24 cellular contexts compared by ENCODE assay signal in the genomic region with DNA sequence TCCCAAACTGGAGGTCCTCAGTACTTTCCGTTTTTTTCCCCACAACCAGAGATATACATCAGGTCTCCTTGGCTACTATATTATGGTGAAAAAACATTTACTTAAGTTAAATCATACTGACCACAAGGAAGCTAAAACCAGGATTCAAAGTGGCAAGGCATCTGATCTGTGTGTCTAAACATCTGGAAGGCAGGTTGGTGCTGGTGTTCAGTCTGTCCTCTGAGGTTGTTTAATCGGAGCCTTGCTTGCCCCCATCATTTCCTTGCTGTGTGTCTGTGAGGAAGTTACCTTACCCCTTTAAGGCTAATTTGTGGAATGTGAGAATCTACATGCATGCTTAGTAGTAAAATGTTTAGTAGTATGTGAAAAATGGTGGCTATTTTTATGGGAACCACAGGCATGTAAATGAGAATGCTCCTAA.
DNase-seq lines count a peak whose midpoint lies in the region; ATAC-seq and TF ChIP-seq lines count a peak whose summit lies in the region.
"Had no signal": no experiment of that assay in that cellular context is flagged by ENCODE, and none has a peak within 500 bp of the region (broad histone marks: within the 10 kb centered on the region; RNA-seq: fewer than 3 reads in every experiment).

No MANE protein-coding gene starts in this region.

- H3K27ac ChIP-seq in GM23248: 0 out of 2 replicates have a peak overlapping the region, but pooled peaks have one; percentile 4
- H3K27ac ChIP-seq: breast epithelium, HL-60, psoas muscle, suprapubic skin, uterus had no signal

- intact Hi-C loops in sciatic nerve (cut with DNase I): no loop called here

- ATAC-seq in sciatic nerve: no peak
- ATAC-seq: psoas muscle; stimulated activated memory B cell treated with anti-CD40 and anti-IgM and Interleukin-4, amounts not matched to agents 10 μg/mL and 1 μg/mL and 100 μg/mL, for 72 hours had no signal

- peaks cover 38% of the 10 kb centered on the region for H3F3A ChIP-seq in GM23248 (ENCODE audit: insufficient read depth)

- no peak overlapping the region for H3K9ac ChIP-seq in GM23248
- H3K9ac ChIP-seq: SK-N-SH had no signal

- in situ Hi-C loops in GM23248 (cut with MboI): no loop called here

- DNase-seq in AG09309 (ENCODE audit: low read depth): peak; percentile 68
- DNase-seq in GM23248: peak; percentile 37
- DNase-seq in astrocyte of the hippocampus (ENCODE audit: low read depth, low spot score): peak; percentile 24
- peak; percentile 66 for DNase-seq in islet precursor cell
- no peak for DNase-seq in SK-N-DZ (ENCODE audit: low spot score)
- DNase-seq in MV-4-11 (lab: John Stamatoyannopoulos, UW): no peak
- no peak for DNase-seq in sciatic nerve (ENCODE audit: low spot score)
- DNase-seq in nucleus accumbens (lab: John Stamatoyannopoulos, UW): no peak
- DNase-seq: ACHN; activated CD4-positive, alpha-beta T cell treated with anti-CD3 and anti-CD28 coated beads, Interleukin-2, amount 50 U/mL, for 1 hour; cortex of kidney; DMS 273 treated with DMSO at 0.1 percent for 48 hours; head of caudate nucleus; MM.1S; NCI-H1436 treated with DMSO at 0.1 percent for 48 hours; NCI-H510A treated with DMSO at 0.1 percent for 48 hours; psoas muscle; RPMI8226; SK-N-SH; uterus had no signal

- no peaks in the 10 kb centered on the region for H3K79me2 ChIP-seq in GM23248 (ENCODE audit: insufficient read depth)

- no peak for TF ChIP-seq CTCF in AG09309 (IDR thresholded peaks at IDR 0.05; ENCODE audit: control insufficient read depth, insufficient read depth, low read depth, low read length, missing control alignments)

- no peaks in the 10 kb centered on the region for H3K27me3 ChIP-seq in GM23248 (replicated peaks; ENCODE audit: insufficient read depth)
- H3K27me3 ChIP-seq: breast epithelium, suprapubic skin, uterus had no signal

- H2AFZ ChIP-seq in GM23248: no peak overlapping the region

- no peaks in the 10 kb centered on the region for H3K9me2 ChIP-seq in GM23248 (ENCODE audit: insufficient read depth)
- H3K9me2 ChIP-seq: SK-N-SH had no signal

- no peaks in the 10 kb centered on the region for H4K20me1 ChIP-seq in GM23248 (ENCODE audit: insufficient read depth)

- H3K36me3 ChIP-seq in GM23248 (ENCODE audit: low read depth): no peaks in the 10 kb centered on the region
- H3K36me3 ChIP-seq: breast epithelium, suprapubic skin, uterus had no signal

- 95 to 98% methylated on average over 2 of the region's 2 CpGs for whole genome bisulfite sequencing in GM23248 (ENCODE audit: low coverage in 1 of 2, low lambda C conversion rate in 2 of 2, missing lambda C conversion rate in 2 of 2), 2 experiments

- H3K4me2 ChIP-seq in GM23248 (ENCODE audit: unreplicated experiment): peak overlapping the region; percentile 22
- H3K4me2 ChIP-seq: SK-N-SH had no signal

- peaks cover 54% of the 10 kb centered on the region for H3K4me1 ChIP-seq in GM23248 (ENCODE audit: insufficient read depth)
- H3K4me1 ChIP-seq: breast epithelium had no signal

- H3K9me3 ChIP-seq in GM23248 (ENCODE audit: low read depth): no peaks in the 10 kb centered on the region
- H3K9me3 ChIP-seq: breast epithelium, psoas muscle, SK-N-SH, suprapubic skin, uterus had no signal

- H3K4me3 ChIP-seq in AG09309 (ENCODE audit: control insufficient read depth, low read depth, low read length) (no peak overlapping the region), GM23248 (no peak overlapping the region)
- H3K4me3 ChIP-seq: breast epithelium, psoas muscle, suprapubic skin, uterus had no signal

Comparison
In these comparisons a context has a peak if more than half of its experiments do, and no peak if none do; other contexts are left out.
1. DNase-seq: peak in AG09309 (single experiment), GM23248 (single experiment), astrocyte of the hippocampus (single experiment) and islet precursor cell (single experiment); none in SK-N-DZ (single experiment), MV-4-11 (single experiment), sciatic nerve (single experiment) and nucleus accumbens (0 of 56).